Comparison of ENCODE assay signal across 1 cellular context in genomic region chr7:77543910-77544309, GRCh38.
A peak's percentile ranks its signal among the peaks of the same experiment; 100 is the strongest.
TF ChIP-seq lines count a peak whose summit lies in the region.

No MANE protein-coding gene starts in this region.

TF ChIP-seq in K562, 482 proteins besides CTCF, POLR2A, EP300 and RAD21:
- TF ChIP-seq IRF1 (CRISPR knock-in tag; IDR thresholded peaks at IDR 0.05; ENCODE audit: borderline replicate concordance) (no peak), TFE3 (CRISPR knock-in tag; IDR thresholded peaks at IDR 0.05) (peak; percentile 70), POLR2G (IDR thresholded peaks at IDR 0.05; ENCODE audit: low read depth, low read length) (no peak), ZNF785 (CRISPR knock-in tag; IDR thresholded peaks at IDR 0.05) (no peak)
TF ChIP-seq in K562: peak in this region for 1.
